24 cellular contexts compared by ENCODE assay signal in the genomic region with DNA sequence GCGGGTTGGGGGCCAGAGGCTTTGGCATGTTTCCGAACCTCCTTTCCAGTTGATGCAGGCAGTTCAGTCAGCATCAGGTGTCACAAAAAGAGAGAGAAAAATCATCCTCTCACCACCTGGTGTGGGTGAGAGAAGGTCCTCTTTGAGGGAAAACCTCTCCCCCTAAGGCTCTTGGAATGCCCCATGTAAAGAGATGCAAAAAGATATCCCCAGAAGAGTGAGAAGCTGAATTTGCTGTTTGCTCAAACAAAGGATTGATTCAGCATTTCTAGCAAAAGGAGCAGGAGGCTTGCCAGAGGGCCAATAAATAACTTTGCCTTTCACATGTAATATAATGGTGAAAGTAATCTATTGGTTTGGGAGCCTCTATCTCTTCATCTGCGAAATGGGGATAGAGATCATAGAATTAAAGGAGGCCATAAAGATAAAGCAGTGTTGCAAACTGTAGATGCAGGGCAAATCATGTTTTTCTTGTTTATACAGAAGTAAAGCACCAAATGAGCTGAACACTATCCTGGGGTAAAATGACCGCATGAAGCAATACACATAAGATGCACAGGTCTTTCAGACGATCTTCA.
"Had no signal": no experiment of that assay in that cellular context is flagged by ENCODE, and none has a peak within 500 bp of the region (broad histone marks: within the 10 kb centered on the region; RNA-seq: fewer than 3 reads in every experiment).

No MANE protein-coding gene starts in this region.

- H3K4me3 Mint-ChIP-seq: activated naive CD4-positive, alpha-beta T cell treated with anti-CD3 and anti-CD28 coated beads for 36 hours; activated naive CD8-positive, alpha-beta T cell treated with anti-CD3 and anti-CD28 coated beads, Interleukin-2, amount 10 ng/mL, durations not matched to agents 7 days and 5 days; activated T-cell treated with anti-CD3 and anti-CD28 coated beads, Interleukin-2, amount 50 U/mL, for 24 hours; effector memory CD8-positive, alpha-beta T cell; naive thymus-derived CD8-positive, alpha-beta T cell; type B pancreatic cell had no signal

- H3K4me3 ChIP-seq: colonic mucosa, dorsolateral prefrontal cortex, gastrocnemius medialis, left lung, lung, thoracic aorta, vagina had no signal

- H3K27ac Mint-ChIP-seq: activated naive CD4-positive, alpha-beta T cell treated with anti-CD3 and anti-CD28 coated beads for 36 hours; activated naive CD8-positive, alpha-beta T cell treated with anti-CD3 and anti-CD28 coated beads, Interleukin-2, amount 10 ng/mL, durations not matched to agents 7 days and 5 days; activated T-cell treated with anti-CD3 and anti-CD28 coated beads, Interleukin-2, amount 50 U/mL, for 24 hours; activated T-helper 2 cell treated with anti-CD3 and anti-CD28 coated beads, Interferon-gamma antibody, Interleukin-2, Interleukin-4, amounts not matched to agents 10 μg/mL and 5 μg/mL and 100 μg/mL, durations not matched to agents 14 hours and 24 hours and 36 hours; effector memory CD8-positive, alpha-beta T cell; naive thymus-derived CD8-positive, alpha-beta T cell; progenitor cell of endocrine pancreas; type B pancreatic cell had no signal

- H3K9me3 Mint-ChIP-seq: activated naive CD4-positive, alpha-beta T cell treated with anti-CD3 and anti-CD28 coated beads for 36 hours; activated naive CD8-positive, alpha-beta T cell treated with anti-CD3 and anti-CD28 coated beads, Interleukin-2, amount 10 ng/mL, durations not matched to agents 7 days and 5 days; activated T-cell treated with anti-CD3 and anti-CD28 coated beads, Interleukin-2, amount 50 U/mL, for 24 hours; activated T-helper 2 cell treated with anti-CD3 and anti-CD28 coated beads, Interferon-gamma antibody, Interleukin-2, Interleukin-4, amounts not matched to agents 10 μg/mL and 5 μg/mL and 100 μg/mL, durations not matched to agents 14 hours and 24 hours and 36 hours; type B pancreatic cell had no signal

- H3K4me1 Mint-ChIP-seq: activated naive CD8-positive, alpha-beta T cell treated with anti-CD3 and anti-CD28 coated beads, Interleukin-2, amount 10 ng/mL, durations not matched to agents 7 days and 5 days; naive thymus-derived CD8-positive, alpha-beta T cell had no signal

- H3K27ac ChIP-seq: colonic mucosa, dorsolateral prefrontal cortex, gastrocnemius medialis, left lung, thoracic aorta, vagina had no signal

- DNase-seq: activated CD8-positive, alpha-beta memory T cell treated with anti-CD3 and anti-CD28 coated beads, Interleukin-2, amount 50 U/mL, for 4 hours; activated naive CD4-positive, alpha-beta T cell treated with anti-CD3 and anti-CD28 coated beads for 36 hours; activated naive CD8-positive, alpha-beta T cell treated with anti-CD3 and anti-CD28 coated beads, Interleukin-2, amount 10 ng/mL, durations not matched to agents 7 days and 5 days; activated T-cell treated with anti-CD3 and anti-CD28 coated beads, Interleukin-2, amount 50 U/mL, for 24 hours; amniotic stem cell; colonic mucosa; dorsolateral prefrontal cortex; effector memory CD8-positive, alpha-beta T cell; gastrocnemius medialis; hippocampal formation; kidney glomerular epithelial cell; left lung; naive thymus-derived CD8-positive, alpha-beta T cell; retina; stimulated activated CD4-positive, alpha-beta T cell treated with anti-CD3 and anti-CD28 coated beads, Interleukin-2, amount 100 ng/mL, for 48 hours; stimulated activated naive CD4-positive, alpha-beta T cell; T-helper 9 cell had no signal

- H3K9me3 ChIP-seq: colonic mucosa, gastrocnemius medialis, left lung, thoracic aorta, vagina had no signal

- H3K27me3 ChIP-seq: colonic mucosa, dorsolateral prefrontal cortex, gastrocnemius medialis, left lung, vagina had no signal

- H3K36me3 Mint-ChIP-seq: activated naive CD8-positive, alpha-beta T cell treated with anti-CD3 and anti-CD28 coated beads, Interleukin-2, amount 10 ng/mL, durations not matched to agents 7 days and 5 days; naive thymus-derived CD8-positive, alpha-beta T cell; type B pancreatic cell had no signal

- H3K4me1 ChIP-seq: colonic mucosa, gastrocnemius medialis, left lung, vagina had no signal

- ATAC-seq: effector memory CD8-positive, alpha-beta T cell; esophagus mucosa; gastrocnemius medialis; left lung; naive thymus-derived CD8-positive, alpha-beta T cell had no signal

- H3K27me3 Mint-ChIP-seq: activated naive CD8-positive, alpha-beta T cell treated with anti-CD3 and anti-CD28 coated beads, Interleukin-2, amount 10 ng/mL, durations not matched to agents 7 days and 5 days; activated T-cell treated with anti-CD3 and anti-CD28 coated beads, Interleukin-2, amount 50 U/mL, for 24 hours; effector memory CD8-positive, alpha-beta T cell had no signal

- H3K36me3 ChIP-seq: colonic mucosa, gastrocnemius medialis, left lung, thoracic aorta, vagina had no signal
